8 cellular contexts compared by ENCODE assay signal in the genomic region with DNA sequence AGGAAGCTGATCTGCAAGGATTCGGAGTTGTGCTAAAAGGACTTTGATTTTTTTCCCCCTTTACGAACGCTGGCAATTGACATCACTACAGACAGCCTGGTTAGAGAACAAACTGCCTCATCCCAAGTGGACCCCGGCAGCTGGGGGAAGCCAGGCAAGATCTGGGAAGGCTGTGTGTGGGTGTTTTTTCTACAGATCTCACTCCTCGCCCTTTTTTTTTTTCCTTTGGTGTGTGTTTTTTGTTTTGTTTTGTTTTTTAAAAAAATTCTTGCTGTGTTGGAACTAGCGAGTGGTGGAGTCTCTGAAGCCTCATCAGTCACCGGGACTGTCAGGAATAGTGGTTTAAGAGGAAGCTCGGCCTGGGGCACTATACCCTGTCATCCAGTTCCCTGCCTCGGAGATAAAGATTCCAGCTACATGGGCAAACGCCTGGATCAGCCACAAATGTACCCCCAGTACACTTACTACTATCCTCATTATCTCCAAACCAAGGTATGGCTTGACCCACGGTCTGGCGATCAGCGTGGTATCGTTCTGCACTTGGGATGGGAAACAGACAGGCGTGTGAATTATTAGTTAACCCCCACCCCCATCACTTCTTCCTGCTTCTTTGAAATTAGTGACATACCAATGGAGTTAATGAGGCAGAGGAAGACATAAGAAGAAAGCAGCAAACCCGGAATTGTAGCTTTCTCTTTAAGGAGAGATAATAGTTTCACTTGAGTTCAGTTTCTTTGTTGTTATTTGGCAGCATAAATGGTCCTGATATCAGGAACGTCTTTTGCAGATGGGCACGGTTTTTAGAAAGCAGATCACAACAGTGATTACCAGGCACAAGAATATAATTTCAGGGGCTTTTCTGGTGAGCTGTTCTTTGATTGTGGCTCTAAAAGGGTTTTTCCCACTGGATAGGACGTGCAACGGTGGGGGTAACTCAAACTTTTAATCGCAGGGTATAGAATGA. TPM values are rescaled to one million over a fixed set of nuclear protein-coding genes. Genes with fewer than 3 reads are reported as not detected.
DNase-seq lines count a peak whose midpoint lies in the region; ATAC-seq and TF ChIP-seq lines count a peak whose summit lies in the region.

No MANE protein-coding gene starts in this region.

- H3K4me1 ChIP-seq in osteoblast (ENCODE audit: insufficient read depth, low read length), result peaks cover 25% of the 10 kb centered on the region

- H4K20me1 ChIP-seq in osteoblast (ENCODE audit: insufficient read depth, low read length), result no peaks in the 10 kb centered on the region

- DNase-seq in activated naive CD4-positive, alpha-beta T cell treated with Interleukin-2 at 50 U/mL for 16 hours, result no peak
- DNase-seq in T-cell, result no peak
- peak; percentile 74 for DNase-seq in fibroblast of pulmonary artery (ENCODE audit: low read depth)
- no peak for DNase-seq in osteoblast (ENCODE audit: insufficient read length, low spot score, missing footprints)
- DNase-seq in NCI-H187 treated with DMSO at 0.1 percent for 48 hours (lab: John Stamatoyannopoulos, UW), result no peak
- DNase-seq in activated CD4-positive, alpha-beta T cell treated with anti-CD3 and anti-CD28 coated beads, Interleukin-2, amount 50 U/mL, for 1 hour, result no peak

- H3K4me2 ChIP-seq in osteoblast (ENCODE audit: insufficient read depth, low read length), result peak overlapping the region; percentile 74

- CTCF ChIA-PET in T-cell (lab: Charles Lee), result interaction anchor here in 1 of 2 donors (0.6 to 0.7 kb wide), 3 partner anchors 105 to 1218 kb away, joined by 4 to 9 read pairs (median 5); no protein-coding TSS in a partner anchor

- H3K79me2 ChIP-seq in osteoblast (ENCODE audit: insufficient read depth, low read length), result peaks cover 53% of the 10 kb centered on the region

- H3K27me3 Mint-ChIP-seq in activated naive CD4-positive, alpha-beta T cell treated with anti-CD3 and anti-CD28 coated beads, Interleukin-2, amount 50 U/mL, for 24 hours, result peaks cover 25% of the 10 kb centered on the region
- H3K27me3 Mint-ChIP-seq in T-cell, result peaks cover 13 to 18% of the 10 kb centered on the region in 2 donors

- no peak for TF ChIP-seq CTCF in fibroblast of pulmonary artery (IDR thresholded peaks at IDR 0.05; ENCODE audit: low read length, missing control alignments)
- TF ChIP-seq CTCF in osteoblast (IDR thresholded peaks at IDR 0.05; ENCODE audit: extremely low read depth, low read depth, low read length), result no peak

- peak overlapping the region; percentile 71 for H2AFZ ChIP-seq in osteoblast (ENCODE audit: low read length)

- H3K9me3 ChIP-seq in osteoblast (ENCODE audit: low read depth, low read length), result no peaks in the 10 kb centered on the region

- peak; percentile 81 for ATAC-seq in HG02973 (IDR thresholded peaks at IDR 0.05; ENCODE audit: unreplicated experiment)
- peak in 1 of 4 experiments; percentile 58 for ATAC-seq in T-cell (replicated peaks in 1 of 4)

- no peak overlapping the region for H3K27ac Mint-ChIP-seq in activated naive CD4-positive, alpha-beta T cell treated with anti-CD3 and anti-CD28 coated beads, Interleukin-2, amount 50 U/mL, for 24 hours
- H3K27ac Mint-ChIP-seq in T-cell, result peak overlapping the region; percentile 16 to 56

- peaks cover 35% of the 10 kb centered on the region for H3K4me1 Mint-ChIP-seq in activated naive CD4-positive, alpha-beta T cell treated with anti-CD3 and anti-CD28 coated beads, Interleukin-2, amount 50 U/mL, for 24 hours
- H3K4me1 Mint-ChIP-seq in T-cell, result peaks cover 28 to 35% (median 30%) of the 10 kb centered on the region in 3 donors

- no peaks in the 10 kb centered on the region for H3K27me3 ChIP-seq in osteoblast (ENCODE audit: insufficient read depth, low read length)

- no peaks in the 10 kb centered on the region for H3K36me3 Mint-ChIP-seq in activated naive CD4-positive, alpha-beta T cell treated with anti-CD3 and anti-CD28 coated beads, Interleukin-2, amount 50 U/mL, for 24 hours
- no peaks in the 10 kb centered on the region for H3K36me3 Mint-ChIP-seq in T-cell

- H3K9me3 Mint-ChIP-seq in activated naive CD4-positive, alpha-beta T cell treated with anti-CD3 and anti-CD28 coated beads, Interleukin-2, amount 50 U/mL, for 24 hours, result no peaks in the 10 kb centered on the region
- H3K9me3 Mint-ChIP-seq in T-cell, result no peaks in the 10 kb centered on the region

- POLR2A ChIA-PET in T-cell (lab: Charles Lee), result interaction anchor here in 1 of 2 donors (0.6 to 0.7 kb wide), 2 partner anchors 13 to 28 kb away, joined by 3 to 6 read pairs; no protein-coding TSS in a partner anchor

- H3K36me3 ChIP-seq in osteoblast (ENCODE audit: insufficient read depth, low read length), result no peaks in the 10 kb centered on the region

- peak overlapping the region; percentile 98 for H3K27ac ChIP-seq in osteoblast (ENCODE audit: low read depth, low read length)

- peak overlapping the region; percentile 84 for H3K4me3 ChIP-seq in fibroblast of pulmonary artery (replicated peaks; ENCODE audit: low read depth, low read length)
- peak overlapping the region; percentile 93 for H3K4me3 ChIP-seq in osteoblast (ENCODE audit: insufficient read depth, low read length)

- H3K4me3 Mint-ChIP-seq in activated naive CD4-positive, alpha-beta T cell treated with anti-CD3 and anti-CD28 coated beads, Interleukin-2, amount 50 U/mL, for 24 hours, result peak overlapping the region; percentile 87
- H3K4me3 Mint-ChIP-seq in T-cell, result peak overlapping the region; percentile 74 to 90 (median 81)

RNA-seq across cellular contexts. Expression of gene RBMS3, which starts 0.7 kb away (rescaled TPM):
- 1 to 10 TPM in 4 of 5 donors, under 1 TPM in 1; 0.62 to 2.9 (median 1.4) TPM for total RNA-seq in T-cell
- 80.4 and 81.1 TPM in 2 replicates for total RNA-seq in osteoblast

Comparison
In these comparisons a context has a peak if more than half of its experiments do, and no peak if none do; other contexts are left out.
1. RNA of gene RBMS3, which starts 0.7 kb away (total RNA-seq): 80.4 to 81.1 TPM in osteoblast; 0.62 to 2.9 TPM in T-cell; every median in the first group is over 10 times any median in the second.